Comparison of ENCODE assay signal across 8 cellular contexts in the genomic region with DNA sequence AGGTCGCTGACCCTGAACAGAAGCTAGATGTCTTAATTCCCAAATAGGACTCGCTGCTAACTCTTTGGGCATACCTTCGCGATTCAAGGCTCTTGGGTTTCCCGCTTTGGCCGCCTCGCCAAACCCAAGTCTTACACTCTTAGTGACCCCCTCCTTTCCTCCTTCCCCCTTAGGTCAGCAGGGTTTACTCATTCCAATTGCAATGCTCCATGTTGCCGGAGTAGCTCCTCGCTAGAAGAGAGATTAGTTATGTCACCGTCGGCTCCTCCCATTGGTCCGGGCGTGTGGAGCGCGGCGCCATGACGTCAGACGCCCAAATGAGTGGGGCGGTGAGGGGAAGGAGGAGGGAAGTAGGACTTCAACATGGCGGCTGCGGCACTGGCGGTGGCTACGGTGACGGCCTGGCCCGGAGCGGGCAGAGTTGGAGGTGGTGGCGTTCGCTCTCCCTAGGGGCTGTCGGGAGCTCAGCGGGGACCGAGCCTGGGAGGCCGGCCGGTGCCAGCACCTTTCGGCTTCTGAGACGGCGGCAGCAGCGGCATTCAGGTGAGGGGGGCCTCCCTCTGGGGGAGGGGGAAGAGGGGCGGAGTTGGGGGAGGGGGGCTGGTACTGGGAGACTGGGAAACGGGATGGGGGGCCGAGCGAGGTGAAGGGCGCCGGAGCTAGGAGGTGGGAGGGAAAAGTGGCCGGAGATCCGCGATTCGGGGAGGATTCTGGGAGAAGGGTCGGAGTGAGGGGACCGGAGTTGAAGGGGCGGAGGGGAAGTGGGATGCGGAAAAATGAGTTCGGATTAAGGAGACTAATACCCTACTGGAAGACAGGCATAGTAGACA. TPM values are rescaled to one million over a fixed set of nuclear protein-coding genes. Genes with fewer than 3 reads are reported as not detected.
DNase-seq lines count a peak whose midpoint lies in the region; ATAC-seq and TF ChIP-seq lines count a peak whose summit lies in the region.

A gene (plus strand): TSS at position 346 of the 830 bp plus-strand sequence. CDS start 41,872 bp downstream, outside the sequence.

- H3K9me3 Mint-ChIP-seq in activated naive CD4-positive, alpha-beta T cell treated with anti-CD3 and anti-CD28 coated beads, Interleukin-2, amount 50 U/mL, for 24 hours: no peaks in the 10 kb centered on the region

- peak within 1 kb of the TSS; percentile 98 for H3K27ac Mint-ChIP-seq in activated naive CD4-positive, alpha-beta T cell treated with anti-CD3 and anti-CD28 coated beads, Interleukin-2, amount 50 U/mL, for 24 hours

- H3K4me1 Mint-ChIP-seq in activated naive CD4-positive, alpha-beta T cell treated with anti-CD3 and anti-CD28 coated beads, Interleukin-2, amount 50 U/mL, for 24 hours: peaks cover 16% of the 10 kb centered on the region

- H3K36me3 Mint-ChIP-seq in activated naive CD4-positive, alpha-beta T cell treated with anti-CD3 and anti-CD28 coated beads, Interleukin-2, amount 50 U/mL, for 24 hours: peaks cover under 1% of the 10 kb centered on the region

- peak within 1 kb of the TSS; percentile 70 for H3K27ac ChIP-seq in temporal lobe (ENCODE audit: low read depth, low read length)

- peak within 1 kb of the TSS; percentile 89 for H3K4me3 Mint-ChIP-seq in activated naive CD4-positive, alpha-beta T cell treated with anti-CD3 and anti-CD28 coated beads, Interleukin-2, amount 50 U/mL, for 24 hours

- DNase-seq in GM04504 (ENCODE audit: low read depth) (peak; percentile 95), NCI-H1048 (lab: John Stamatoyannopoulos, UW) (peak; percentile 93), glomerular endothelial cell (ENCODE audit: extremely low read depth, low read depth, low spot score) (peak; percentile 85), occipital lobe (lab: John Stamatoyannopoulos, UW) (peak; percentile 95)

- no peaks in the 10 kb centered on the region for H3K27me3 Mint-ChIP-seq in activated naive CD4-positive, alpha-beta T cell treated with anti-CD3 and anti-CD28 coated beads, Interleukin-2, amount 50 U/mL, for 24 hours

- ATAC-seq in HG02571 (IDR thresholded peaks at IDR 0.05; ENCODE audit: unreplicated experiment): peak; percentile 99
- ATAC-seq in SK-N-SH treated with all-trans-retinoic acid at 6 μM for 48 hours: peak; percentile 98

TF ChIP-seq in SK-N-SH treated with all-trans-retinoic acid at 6 μM for 48 hours, 23 proteins besides CTCF, POLR2A, EP300 and RAD21:
- TF ChIP-seq ARNTL (CRISPR knock-in tag; IDR thresholded peaks at IDR 0.05; ENCODE audit: borderline replicate concordance, low read depth) (no peak), ZC3H10 (CRISPR knock-in tag; IDR thresholded peaks at IDR 0.05) (no peak), SNAI2 (CRISPR knock-in tag; IDR thresholded peaks at IDR 0.05) (no peak), ZNF70 (CRISPR knock-in tag; IDR thresholded peaks at IDR 0.05) (no peak), OSR1 (CRISPR knock-in tag; IDR thresholded peaks at IDR 0.05) (no peak), ZFP30 (CRISPR knock-in tag; IDR thresholded peaks at IDR 0.05) (no peak), TOX (CRISPR knock-in tag; IDR thresholded peaks at IDR 0.05; ENCODE audit: borderline replicate concordance) (no peak), ZNF565 (CRISPR knock-in tag; conservative IDR thresholded peaks at IDR 0.05; ENCODE audit: low read depth) (no peak), ZNF8 (CRISPR knock-in tag; IDR thresholded peaks at IDR 0.05) (no peak), PPARA (CRISPR knock-in tag; IDR thresholded peaks at IDR 0.05; ENCODE audit: borderline replicate concordance) (no peak), BACH2 (CRISPR knock-in tag; IDR thresholded peaks at IDR 0.05; ENCODE audit: borderline replicate concordance) (no peak), RARB (CRISPR knock-in tag; IDR thresholded peaks at IDR 0.05) (no peak), GLIS3 (CRISPR knock-in tag; IDR thresholded peaks at IDR 0.05) (no peak), ISL1 (CRISPR knock-in tag; IDR thresholded peaks at IDR 0.05) (no peak), ZFP3 (CRISPR knock-in tag; IDR thresholded peaks at IDR 0.05) (no peak)
- TF ChIP-seq, protein P1, sequence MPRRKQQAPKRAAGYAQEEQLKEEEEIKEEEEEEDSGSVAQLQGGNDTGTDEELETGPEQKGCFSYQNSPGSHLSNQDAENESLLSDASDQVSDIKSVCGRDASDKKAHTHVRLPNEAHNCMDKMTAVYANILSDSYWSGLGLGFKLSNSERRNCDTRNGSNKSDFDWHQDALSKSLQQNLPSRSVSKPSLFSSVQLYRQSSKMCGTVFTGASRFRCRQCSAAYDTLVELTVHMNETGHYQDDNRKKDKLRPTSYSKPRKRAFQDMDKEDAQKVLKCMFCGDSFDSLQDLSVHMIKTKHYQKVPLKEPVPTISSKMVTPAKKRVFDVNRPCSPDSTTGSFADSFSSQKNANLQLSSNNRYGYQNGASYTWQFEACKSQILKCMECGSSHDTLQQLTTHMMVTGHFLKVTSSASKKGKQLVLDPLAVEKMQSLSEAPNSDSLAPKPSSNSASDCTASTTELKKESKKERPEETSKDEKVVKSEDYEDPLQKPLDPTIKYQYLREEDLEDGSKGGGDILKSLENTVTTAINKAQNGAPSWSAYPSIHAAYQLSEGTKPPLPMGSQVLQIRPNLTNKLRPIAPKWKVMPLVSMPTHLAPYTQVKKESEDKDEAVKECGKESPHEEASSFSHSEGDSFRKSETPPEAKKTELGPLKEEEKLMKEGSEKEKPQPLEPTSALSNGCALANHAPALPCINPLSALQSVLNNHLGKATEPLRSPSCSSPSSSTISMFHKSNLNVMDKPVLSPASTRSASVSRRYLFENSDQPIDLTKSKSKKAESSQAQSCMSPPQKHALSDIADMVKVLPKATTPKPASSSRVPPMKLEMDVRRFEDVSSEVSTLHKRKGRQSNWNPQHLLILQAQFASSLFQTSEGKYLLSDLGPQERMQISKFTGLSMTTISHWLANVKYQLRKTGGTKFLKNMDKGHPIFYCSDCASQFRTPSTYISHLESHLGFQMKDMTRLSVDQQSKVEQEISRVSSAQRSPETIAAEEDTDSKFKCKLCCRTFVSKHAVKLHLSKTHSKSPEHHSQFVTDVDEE (CRISPR knock-in tag; IDR thresholded peaks at IDR 0.05): no peak
- TF ChIP-seq, protein P2, sequence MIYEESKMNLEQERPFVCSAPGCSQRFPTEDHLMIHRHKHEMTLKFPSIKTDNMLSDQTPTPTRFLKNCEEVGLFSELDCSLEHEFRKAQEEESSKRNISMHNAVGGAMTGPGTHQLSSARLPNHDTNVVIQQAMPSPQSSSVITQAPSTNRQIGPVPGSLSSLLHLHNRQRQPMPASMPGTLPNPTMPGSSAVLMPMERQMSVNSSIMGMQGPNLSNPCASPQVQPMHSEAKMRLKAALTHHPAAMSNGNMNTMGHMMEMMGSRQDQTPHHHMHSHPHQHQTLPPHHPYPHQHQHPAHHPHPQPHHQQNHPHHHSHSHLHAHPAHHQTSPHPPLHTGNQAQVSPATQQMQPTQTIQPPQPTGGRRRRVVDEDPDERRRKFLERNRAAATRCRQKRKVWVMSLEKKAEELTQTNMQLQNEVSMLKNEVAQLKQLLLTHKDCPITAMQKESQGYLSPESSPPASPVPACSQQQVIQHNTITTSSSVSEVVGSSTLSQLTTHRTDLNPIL (CRISPR knock-in tag; IDR thresholded peaks at IDR 0.05; ENCODE audit: low read depth): no peak
- TF ChIP-seq, protein P3, sequence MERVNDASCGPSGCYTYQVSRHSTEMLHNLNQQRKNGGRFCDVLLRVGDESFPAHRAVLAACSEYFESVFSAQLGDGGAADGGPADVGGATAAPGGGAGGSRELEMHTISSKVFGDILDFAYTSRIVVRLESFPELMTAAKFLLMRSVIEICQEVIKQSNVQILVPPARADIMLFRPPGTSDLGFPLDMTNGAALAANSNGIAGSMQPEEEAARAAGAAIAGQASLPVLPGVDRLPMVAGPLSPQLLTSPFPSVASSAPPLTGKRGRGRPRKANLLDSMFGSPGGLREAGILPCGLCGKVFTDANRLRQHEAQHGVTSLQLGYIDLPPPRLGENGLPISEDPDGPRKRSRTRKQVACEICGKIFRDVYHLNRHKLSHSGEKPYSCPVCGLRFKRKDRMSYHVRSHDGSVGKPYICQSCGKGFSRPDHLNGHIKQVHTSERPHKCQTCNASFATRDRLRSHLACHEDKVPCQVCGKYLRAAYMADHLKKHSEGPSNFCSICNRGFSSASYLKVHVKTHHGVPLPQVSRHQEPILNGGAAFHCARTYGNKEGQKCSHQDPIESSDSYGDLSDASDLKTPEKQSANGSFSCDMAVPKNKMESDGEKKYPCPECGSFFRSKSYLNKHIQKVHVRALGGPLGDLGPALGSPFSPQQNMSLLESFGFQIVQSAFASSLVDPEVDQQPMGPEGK (CRISPR knock-in tag; IDR thresholded peaks at IDR 0.05; ENCODE audit: borderline replicate concordance): no peak
- TF ChIP-seq, protein P4, sequence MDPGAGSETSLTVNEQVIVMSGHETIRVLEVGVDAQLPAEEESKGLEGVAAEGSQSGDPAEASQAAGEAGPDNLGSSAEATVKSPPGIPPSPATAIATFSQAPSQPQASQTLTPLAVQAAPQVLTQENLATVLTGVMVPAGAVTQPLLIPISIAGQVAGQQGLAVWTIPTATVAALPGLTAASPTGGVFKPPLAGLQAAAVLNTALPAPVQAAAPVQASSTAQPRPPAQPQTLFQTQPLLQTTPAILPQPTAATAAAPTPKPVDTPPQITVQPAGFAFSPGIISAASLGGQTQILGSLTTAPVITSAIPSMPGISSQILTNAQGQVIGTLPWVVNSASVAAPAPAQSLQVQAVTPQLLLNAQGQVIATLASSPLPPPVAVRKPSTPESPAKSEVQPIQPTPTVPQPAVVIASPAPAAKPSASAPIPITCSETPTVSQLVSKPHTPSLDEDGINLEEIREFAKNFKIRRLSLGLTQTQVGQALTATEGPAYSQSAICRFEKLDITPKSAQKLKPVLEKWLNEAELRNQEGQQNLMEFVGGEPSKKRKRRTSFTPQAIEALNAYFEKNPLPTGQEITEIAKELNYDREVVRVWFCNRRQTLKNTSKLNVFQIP (CRISPR knock-in tag; IDR thresholded peaks at IDR 0.05; ENCODE audit: borderline replicate concordance, low read depth): no peak
- TF ChIP-seq, protein P5, sequence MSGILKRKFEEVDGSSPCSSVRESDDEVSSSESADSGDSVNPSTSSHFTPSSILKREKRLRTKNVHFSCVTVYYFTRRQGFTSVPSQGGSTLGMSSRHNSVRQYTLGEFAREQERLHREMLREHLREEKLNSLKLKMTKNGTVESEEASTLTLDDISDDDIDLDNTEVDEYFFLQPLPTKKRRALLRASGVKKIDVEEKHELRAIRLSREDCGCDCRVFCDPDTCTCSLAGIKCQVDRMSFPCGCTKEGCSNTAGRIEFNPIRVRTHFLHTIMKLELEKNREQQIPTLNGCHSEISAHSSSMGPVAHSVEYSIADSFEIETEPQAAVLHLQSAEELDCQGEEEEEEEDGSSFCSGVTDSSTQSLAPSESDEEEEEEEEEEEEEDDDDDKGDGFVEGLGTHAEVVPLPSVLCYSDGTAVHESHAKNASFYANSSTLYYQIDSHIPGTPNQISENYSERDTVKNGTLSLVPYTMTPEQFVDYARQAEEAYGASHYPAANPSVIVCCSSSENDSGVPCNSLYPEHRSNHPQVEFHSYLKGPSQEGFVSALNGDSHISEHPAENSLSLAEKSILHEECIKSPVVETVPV (CRISPR knock-in tag; IDR thresholded peaks at IDR 0.05): no peak
TF ChIP-seq in SK-N-SH treated with all-trans-retinoic acid at 6 μM for 48 hours: peak in this region for 0.

RNA-seq across cellular contexts. Expression of the gene that starts here (rescaled TPM):
- 30.6 and 34.5 TPM in 2 replicates for total RNA-seq in glomerular endothelial cell
- total RNA-seq in occipital lobe: 21.1 TPM
- total RNA-seq in temporal lobe: 18.4 TPM

Comparison
In these comparisons a context has a peak if more than half of its experiments do, and no peak if none do; other contexts are left out.
1. Peak in every context shown above with its lines: DNase-seq, ATAC-seq and H3K27ac ChIP-seq.